ENCODE assay signal across 8 cellular contexts in genomic region chr10:11210211-11210922, GRCh38.
A peak's percentile ranks its signal among the peaks of the same experiment; 100 is the strongest.
DNase-seq lines count a peak whose midpoint lies in the region; ATAC-seq, FAIRE-seq and TF ChIP-seq lines count a peak whose summit lies in the region.

No MANE protein-coding gene starts in this region.

- H3K4me3 ChIP-seq in small intestine (ENCODE audit: low read depth in 1 of 2, low read length in 2 of 2) = no peak overlapping the region

- CTCF ChIA-PET in T-cell (lab: Charles Lee) (interaction anchor here (0.5 to 2.3 kb wide), 7 partner anchors 10 to 97 kb away, joined by 3 to 12 read pairs (median 5); no protein-coding TSS in a partner anchor), WTC11 (lab: Charles Lee) (no interaction called here)

- ATAC-seq in T-cell (replicated peaks in 1 of 4) = no peak
- ATAC-seq in WTC11 = no peak

- no peak overlapping the region for H3K27ac ChIP-seq in small intestine (ENCODE audit: low read depth in 1 of 2, low read length in 1 of 2)

- no peaks in the 10 kb centered on the region for H3K27me3 Mint-ChIP-seq in T-cell
- H3K27me3 Mint-ChIP-seq in WTC11 (ENCODE audit: low read depth) = no peaks in the 10 kb centered on the region

- no peaks in the 10 kb centered on the region for H3K36me3 ChIP-seq in small intestine (ENCODE audit: control insufficient read depth in 2 of 2, insufficient read depth in 2 of 2, low read length in 2 of 2)

- WGBS in small intestine, 3 donors = 63 to 79% (median 64%) methylated on average over 13 of the region's 13 CpGs

- intact Hi-C loops in cardiac septum (cut with DNase I) = no loop called here

- peaks cover 0 to 4% of the 10 kb centered on the region in 2 donors for H3K4me1 ChIP-seq in small intestine (ENCODE audit: control insufficient read depth in 2 of 2, insufficient read depth in 1 of 2, low read depth in 1 of 2, low read length in 1 of 2)

- no peak for FAIRE-seq in small intestine (lab: Jason Lieb, UNC)

- H3K27me3 ChIP-seq in small intestine (ENCODE audit: control insufficient read depth in 2 of 2, insufficient read depth in 2 of 2, low read length in 2 of 2) = no peaks in the 10 kb centered on the region

- peaks cover 57% of the 10 kb centered on the region for H3K36me3 Mint-ChIP-seq in T-cell
- H3K36me3 Mint-ChIP-seq in WTC11 = no peaks in the 10 kb centered on the region

- peaks cover 98 to 100% (median 100%) of the 10 kb centered on the region in 3 donors for H3K4me1 Mint-ChIP-seq in T-cell
- peaks cover 41% of the 10 kb centered on the region for H3K4me1 Mint-ChIP-seq in WTC11

- H3K27ac Mint-ChIP-seq in T-cell (peak overlapping the region; percentile 82 to 86), WTC11 (no peak overlapping the region; the same call in 1 of the 2 replicates)

- H3K4me3 Mint-ChIP-seq in T-cell (peak overlapping the region; percentile 70 to 76 (median 75)), WTC11 (no peak overlapping the region)

- no peak for TF ChIP-seq CTCF in GM10266 (IDR thresholded peaks at IDR 0.05; ENCODE audit: control insufficient read depth, insufficient read depth, low read depth, missing control alignments)
- TF ChIP-seq CTCF in WTC11 (IDR thresholded peaks at IDR 0.05) = no peak

- POLR2A ChIA-PET in T-cell (lab: Charles Lee) (interaction anchor here (0.6 to 1.5 kb wide), 3 partner anchors 45 to 61 kb away, joined by 3 to 4 read pairs (median 3); no protein-coding TSS in a partner anchor), WTC11 (lab: Charles Lee) (no interaction called here)

- DNase-seq in activated CD4-positive, alpha-beta T cell treated with anti-CD3 and anti-CD28 coated beads for 48 hours = peak; percentile 37
- DNase-seq in activated CD4-positive, alpha-beta T cell treated with anti-CD3 and anti-CD28 coated beads, Interleukin-2, amount 50 U/mL, for 48 hours = no peak
- DNase-seq in T-cell (no peak), cardiac septum (ENCODE audit: low spot score) (peak; percentile 77), small intestine (peak; percentile 24), DMS79 treated with DMSO at 0.1 percent for 48 hours (lab: John Stamatoyannopoulos, UW) (no peak), GM10266 (ENCODE audit: extremely low spot score) (no peak), WTC11 (ENCODE audit: low spot score) (no peak)

- H3K9me3 Mint-ChIP-seq in T-cell (no peaks in the 10 kb centered on the region), WTC11 (no peaks in the 10 kb centered on the region)

- no peaks in the 10 kb centered on the region for H3K9me3 ChIP-seq in small intestine (ENCODE audit: control insufficient read depth, low read depth)

TF ChIP-seq in WTC11, 78 proteins besides CTCF, POLR2A, EP300 and RAD21:
- TF ChIP-seq NFE2L1 (CRISPR knock-in tag; IDR thresholded peaks at IDR 0.05) (no peak), ZNF532 (CRISPR knock-in tag; IDR thresholded peaks at IDR 0.05; ENCODE audit: borderline replicate concordance) (no peak), ZNF121 (CRISPR knock-in tag; IDR thresholded peaks at IDR 0.05) (no peak)

Comparison
In these comparisons a context has a peak if more than half of its experiments do, and no peak if none do; other contexts are left out.
1. DNase-seq: peak in activated CD4-positive, alpha-beta T cell treated with anti-CD3 and anti-CD28 coated beads for 48 hours (single experiment), cardiac septum (single experiment) and small intestine (single experiment); none in activated CD4-positive, alpha-beta T cell treated with anti-CD3 and anti-CD28 coated beads, Interleukin-2, amount 50 U/mL, for 48 hours (0 of 2), T-cell (0 of 34), DMS79 treated with DMSO at 0.1 percent for 48 hours (single experiment), GM10266 (single experiment) and WTC11 (single experiment).